In genomic region chr10:52331759-52332364, GRCh38 we compare ENCODE assay signal across 1 cellular context.
TF ChIP-seq lines count a peak whose summit lies in the region.

No MANE protein-coding gene starts in this region.

TF ChIP-seq in HCT116, 20 proteins besides CTCF, POLR2A, EP300 and RAD21:
- TF ChIP-seq MAX (IDR thresholded peaks at IDR 0.05) (no peak), TCF7L2 (IDR thresholded peaks at IDR 0.05; ENCODE audit: borderline replicate concordance, extremely low read depth, insufficient read depth, insufficient read length) (no peak), ELF1 (IDR thresholded peaks at IDR 0.05; ENCODE audit: borderline replicate concordance, low read depth) (no peak), SIN3A (IDR thresholded peaks at IDR 0.05; ENCODE audit: low read depth) (no peak), EZH2phosphoT487 (IDR thresholded peaks at IDR 0.05; ENCODE audit: borderline replicate concordance) (no peak), POLR2AphosphoS5 (IDR thresholded peaks at IDR 0.05; ENCODE audit: low read depth, low read length) (no peak), ZBTB33 (IDR thresholded peaks at IDR 0.05; ENCODE audit: extremely low read depth, insufficient replicate concordance, low read length) (no peak), CBX3 (IDR thresholded peaks at IDR 0.05; ENCODE audit: low read depth) (no peak), FOSL1 (IDR thresholded peaks at IDR 0.05; ENCODE audit: low read depth) (no peak), ZNF274 (IDR thresholded peaks at IDR 0.05; ENCODE audit: low read depth, low read length) (no peak), SP1 (IDR thresholded peaks at IDR 0.05; ENCODE audit: low read depth) (no peak), CEBPB (IDR thresholded peaks at IDR 0.05; ENCODE audit: low read depth) (no peak), YY1 (IDR thresholded peaks at IDR 0.05; ENCODE audit: extremely low read depth, insufficient replicate concordance, low read depth, low read length) (no peak), ZFX (IDR thresholded peaks at IDR 0.05) (no peak; the same call in 1 of the 2 replicates), EGR1 (IDR thresholded peaks at IDR 0.05; ENCODE audit: low read depth) (no peak), JUND (IDR thresholded peaks at IDR 0.05) (no peak), ATF3 (IDR thresholded peaks at IDR 0.05) (no peak), REST (IDR thresholded peaks at IDR 0.05; ENCODE audit: low read depth) (no peak)
